14 cellular contexts compared by ENCODE assay signal in the genomic region with DNA sequence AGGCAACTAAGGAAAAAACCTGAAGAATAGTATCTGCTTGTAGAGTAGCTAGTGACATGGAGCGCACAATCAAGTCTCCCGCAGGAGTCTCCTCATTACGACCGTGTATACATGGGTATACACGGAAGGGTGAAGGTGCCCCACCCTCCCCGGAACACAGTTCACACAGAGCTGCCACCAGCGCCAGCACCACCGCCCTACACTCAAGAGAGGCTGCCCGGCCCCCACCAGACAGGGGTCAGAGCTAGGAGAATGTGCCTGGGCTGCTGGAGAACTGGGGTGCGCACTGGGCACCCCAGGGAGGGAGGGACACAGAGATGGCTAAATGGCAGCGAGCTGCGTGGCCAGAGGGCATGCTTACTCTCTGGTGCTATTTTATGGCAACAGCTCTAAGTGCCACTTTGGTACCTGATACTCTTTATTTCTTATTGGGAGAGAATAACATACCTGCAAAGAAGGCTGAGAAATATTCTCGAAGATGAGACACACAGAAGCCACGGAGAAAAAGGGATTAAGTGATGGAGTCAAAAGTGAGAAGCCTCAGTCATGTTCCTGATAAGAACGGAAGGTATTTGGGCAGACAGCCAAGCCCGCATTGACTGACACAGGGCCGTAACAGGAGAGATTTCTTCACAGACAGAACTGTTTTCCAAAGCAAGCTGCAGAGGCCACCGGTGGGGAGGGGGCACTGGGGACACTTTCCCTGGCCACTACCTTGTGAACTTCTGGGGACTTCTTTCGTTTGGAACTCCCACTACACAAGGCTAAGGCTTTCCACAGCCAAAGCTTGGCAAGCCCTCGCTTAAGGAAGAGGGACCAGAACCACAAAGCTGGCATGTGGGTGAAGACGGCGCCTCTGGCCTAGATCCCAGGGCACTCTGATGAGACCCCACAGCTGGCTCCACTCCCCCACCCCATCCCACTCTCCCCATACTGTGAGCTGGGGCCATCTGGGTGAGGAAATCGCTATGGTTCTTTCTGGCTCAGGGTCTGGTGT.
A peak's percentile ranks its signal among the peaks of the same experiment; 100 is the strongest.
DNase-seq lines count a peak whose midpoint lies in the region; ATAC-seq, FAIRE-seq and TF ChIP-seq lines count a peak whose summit lies in the region.
"Had no signal": no experiment of that assay in that cellular context is flagged by ENCODE, and none has a peak within 500 bp of the region (broad histone marks: within the 10 kb centered on the region; RNA-seq: fewer than 3 reads in every experiment).

No MANE protein-coding gene starts in this region.

- no peak for TF ChIP-seq POLR2A in K562 (conservative IDR thresholded peaks at IDR 0.05)

- H3K27ac ChIP-seq in left ventricle myocardium inferior (replicated peaks): no peak overlapping the region
- no peak overlapping the region for H3K27ac ChIP-seq in K562 (ENCODE audit: extremely low read depth, low read depth, low read length)

- BruUV-seq in K562 (replicated peaks; lab: Mats Ljungman, UMichigan): no TSS peak

- H3K9me3 ChIP-seq in left ventricle myocardium inferior (replicated peaks) (no peaks in the 10 kb centered on the region), K562 (replicated peaks; ENCODE audit: control insufficient read depth, insufficient read depth, low read depth, low read length) (no peaks in the 10 kb centered on the region)

- intact Hi-C loops in left cardiac atrium (cut with DNase I): no loop called here
- intact Hi-C loops in left ventricle myocardium inferior (cut with micrococcal nuclease): loop anchor here (10.0 kb wide), 1 partner anchor 653 kb away; no protein-coding TSS in a partner anchor
- intact Hi-C loops in K562 (cut with micrococcal nuclease): no loop called here

- 1% methylated on average over 23 of the region's 23 CpGs for WGBS in K562 (ENCODE audit: insufficient coverage, low coverage, missing lambda C conversion rate)

- H3K9ac ChIP-seq in K562 (ENCODE audit: insufficient read depth in 1 of 2, low read depth in 2 of 2, low read length in 2 of 2): no peak overlapping the region

- peak; percentile 56 for DNase-seq in left cardiac atrium
- DNase-seq in left ventricle myocardium inferior: no peak
- DNase-seq in K562 (ENCODE audit: extremely low read depth in 1 of 4, low spot score in 3 of 4): peak in 1 of 4 experiments; percentile 53
- peak; percentile 80 for DNase-seq in mesenteric fat pad (ENCODE audit: low spot score)
- DNase-seq in activated naive CD4-positive, alpha-beta T cell treated with Interleukin-2 at 50 U/mL for 16 hours: no peak
- DNase-seq in NCI-H2227 treated with DMSO at 0.1 percent for 48 hours (lab: John Stamatoyannopoulos, UW): no peak
- DNase-seq: activated CD4-positive, alpha-beta T cell treated with anti-CD3 and anti-CD28 coated beads for 4 hours; activated T-cell treated with anti-CD3 and anti-CD28 coated beads, Interleukin-2, amount 50 U/mL, for 4 hours; amygdala; mesenchymal stem cell; NCI-H345 had no signal

- CTCF ChIA-PET in K562 (lab: Yijun Ruan, JAX; ENCODE audit: low intra/inter-chr PET ratio): no interaction called here

- H2AFZ ChIP-seq in K562 (ENCODE audit: low read depth, low read length): no peak overlapping the region

- H3K36me3 ChIP-seq in left ventricle myocardium inferior (no peaks in the 10 kb centered on the region), K562 (ENCODE audit: control insufficient read depth, insufficient read depth, low read length) (no peaks in the 10 kb centered on the region)

- H3K79me2 ChIP-seq in K562 (ENCODE audit: control insufficient read depth, insufficient read depth, low read length): no peaks in the 10 kb centered on the region

- H3K9me1 ChIP-seq in K562 (ENCODE audit: control insufficient read depth, insufficient read depth, low read length): peaks cover 2% of the 10 kb centered on the region

- no peak overlapping the region for H3K4me2 ChIP-seq in K562 (ENCODE audit: insufficient read depth, low read length)

- peaks cover 14% of the 10 kb centered on the region for H3K27me3 ChIP-seq in left ventricle myocardium inferior (ENCODE audit: low read depth)
- peaks cover 53 to 82% of the 10 kb centered on the region in 2 experiments for H3K27me3 ChIP-seq in K562 (ENCODE audit: control insufficient read depth in 2 of 2, insufficient read depth in 2 of 2, low read length in 2 of 2)

- no peak for TF ChIP-seq EP300 in K562 (IDR thresholded peaks at IDR 0.05; ENCODE audit: low read length)

- H4K20me1 ChIP-seq in K562 (replicated peaks; ENCODE audit: control insufficient read depth, insufficient read depth, low read length): peaks cover 4% of the 10 kb centered on the region; the same call in 1 of the 2 replicates

- H3K4me1 ChIP-seq in left ventricle myocardium inferior: peaks cover 20% of the 10 kb centered on the region
- H3K4me1 ChIP-seq in K562 (replicated peaks in 1 of 2; ENCODE audit: control insufficient read depth in 2 of 2, insufficient read depth in 2 of 2, low read length in 2 of 2): peaks cover 0 to 3% of the 10 kb centered on the region in 2 experiments; a peak in 1 of 5 replicates

- no peak overlapping the region for H3K4me3 ChIP-seq in left ventricle myocardium inferior
- H3K4me3 ChIP-seq in K562: no peak overlapping the region

- in situ Hi-C loops in K562 (cut with MboI): loop anchor here (25.0 kb wide), 1 partner anchor 606 kb away; no protein-coding TSS in a partner anchor

- TF ChIP-seq RAD21 in K562 (CRISPR knock-in tag; conservative IDR thresholded peaks at IDR 0.05 in 1 of 2, IDR thresholded peaks at IDR 0.05 in 1 of 2): no peak

- ATAC-seq in left cardiac atrium (no peak), K562 (peak; percentile 47; the same call in 1 of the 3 replicates), GM18868 (IDR thresholded peaks at IDR 0.05; ENCODE audit: unreplicated experiment) (no peak), GM21447 (IDR thresholded peaks at IDR 0.05; ENCODE audit: unreplicated experiment) (no peak)
- ATAC-seq: activated T-cell treated with anti-CD3 and anti-CD28 coated beads, Interleukin-2, amount 50 U/mL, for 4 hours; Panc1 had no signal

- no peak for FAIRE-seq in K562 (lab: Jason Lieb, UNC)

- POLR2A ChIA-PET in K562 (lab: Yijun Ruan, JAX): interaction anchor here (0.8 to 1.1 kb wide), 2 partner anchors 10 to 14 kb away, joined by 3 read pairs; no protein-coding TSS in a partner anchor

- TF ChIP-seq CTCF in left ventricle myocardium inferior (IDR thresholded peaks at IDR 0.05; ENCODE audit: borderline replicate concordance) (no peak), K562 (IDR thresholded peaks at IDR 0.05 in 2 of 3, conservative IDR thresholded peaks at IDR 0.05 in 1 of 3; ENCODE audit: insufficient read depth in 2 of 3, low read depth in 1 of 3, low read length in 3 of 3) (no peak)

TF ChIP-seq in K562, 482 proteins besides CTCF, POLR2A, EP300 and RAD21:
- TF ChIP-seq, protein P1, sequence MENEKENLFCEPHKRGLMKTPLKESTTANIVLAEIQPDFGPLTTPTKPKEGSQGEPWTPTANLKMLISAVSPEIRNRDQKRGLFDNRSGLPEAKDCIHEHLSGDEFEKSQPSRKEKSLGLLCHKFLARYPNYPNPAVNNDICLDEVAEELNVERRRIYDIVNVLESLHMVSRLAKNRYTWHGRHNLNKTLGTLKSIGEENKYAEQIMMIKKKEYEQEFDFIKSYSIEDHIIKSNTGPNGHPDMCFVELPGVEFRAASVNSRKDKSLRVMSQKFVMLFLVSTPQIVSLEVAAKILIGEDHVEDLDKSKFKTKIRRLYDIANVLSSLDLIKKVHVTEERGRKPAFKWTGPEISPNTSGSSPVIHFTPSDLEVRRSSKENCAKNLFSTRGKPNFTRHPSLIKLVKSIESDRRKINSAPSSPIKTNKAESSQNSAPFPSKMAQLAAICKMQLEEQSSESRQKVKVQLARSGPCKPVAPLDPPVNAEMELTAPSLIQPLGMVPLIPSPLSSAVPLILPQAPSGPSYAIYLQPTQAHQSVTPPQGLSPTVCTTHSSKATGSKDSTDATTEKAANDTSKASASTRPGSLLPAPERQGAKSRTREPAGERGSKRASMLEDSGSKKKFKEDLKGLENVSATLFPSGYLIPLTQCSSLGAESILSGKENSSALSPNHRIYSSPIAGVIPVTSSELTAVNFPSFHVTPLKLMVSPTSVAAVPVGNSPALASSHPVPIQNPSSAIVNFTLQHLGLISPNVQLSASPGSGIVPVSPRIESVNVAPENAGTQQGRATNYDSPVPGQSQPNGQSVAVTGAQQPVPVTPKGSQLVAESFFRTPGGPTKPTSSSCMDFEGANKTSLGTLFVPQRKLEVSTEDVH (IDR thresholded peaks at IDR 0.05; ENCODE audit: low read depth, partially characterized antibody): no peak
- TF ChIP-seq CTBP1 (IDR thresholded peaks at IDR 0.05; ENCODE audit: borderline replicate concordance): peak; percentile 54; the same call in 1 of the 2 replicates
- no peak for TF ChIP-seq ZNF282 (CRISPR knock-in tag; IDR thresholded peaks at IDR 0.05)
- TF ChIP-seq MAFG (tag; conservative IDR thresholded peaks at IDR 0.05): no peak
- peak; percentile 78 for TF ChIP-seq NFIC (IDR thresholded peaks at IDR 0.05)
- TF ChIP-seq, protein P2, sequence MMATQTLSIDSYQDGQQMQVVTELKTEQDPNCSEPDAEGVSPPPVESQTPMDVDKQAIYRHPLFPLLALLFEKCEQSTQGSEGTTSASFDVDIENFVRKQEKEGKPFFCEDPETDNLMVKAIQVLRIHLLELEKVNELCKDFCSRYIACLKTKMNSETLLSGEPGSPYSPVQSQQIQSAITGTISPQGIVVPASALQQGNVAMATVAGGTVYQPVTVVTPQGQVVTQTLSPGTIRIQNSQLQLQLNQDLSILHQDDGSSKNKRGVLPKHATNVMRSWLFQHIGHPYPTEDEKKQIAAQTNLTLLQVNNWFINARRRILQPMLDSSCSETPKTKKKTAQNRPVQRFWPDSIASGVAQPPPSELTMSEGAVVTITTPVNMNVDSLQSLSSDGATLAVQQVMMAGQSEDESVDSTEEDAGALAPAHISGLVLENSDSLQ (IDR thresholded peaks at IDR 0.05): peak; percentile 84

Comparison
In these comparisons a context has a peak if more than half of its experiments do, and no peak if none do; other contexts are left out.
1. DNase-seq: peak in left cardiac atrium (single experiment) and mesenteric fat pad (single experiment); none in left ventricle myocardium inferior (single experiment), activated naive CD4-positive, alpha-beta T cell treated with Interleukin-2 at 50 U/mL for 16 hours (single experiment) and NCI-H2227 treated with DMSO at 0.1 percent for 48 hours (single experiment).